8 cellular contexts compared by ENCODE assay signal in genomic region chr17:2595736-2596135, GRCh38. TPM values are rescaled to one million over a fixed set of nuclear protein-coding genes. Genes with fewer than 3 reads are reported as not detected.
DNase-seq lines count a peak whose midpoint lies in the region; ATAC-seq, FAIRE-seq and TF ChIP-seq lines count a peak whose summit lies in the region.

No MANE protein-coding gene starts in this region.

- no peaks in the 10 kb centered on the region for H3K36me3 ChIP-seq in heart left ventricle
- H3K36me3 ChIP-seq in HepG2 (replicated peaks in 1 of 2; ENCODE audit: control insufficient read depth in 1 of 2, insufficient read depth in 2 of 2, low read length in 2 of 2) = no peaks in the 10 kb centered on the region
- no peaks in the 10 kb centered on the region for H3K36me3 ChIP-seq in upper lobe of left lung

- no peak overlapping the region for H3K27ac Mint-ChIP-seq in activated naive CD8-positive, alpha-beta T cell treated with anti-CD3 and anti-CD28 coated beads, Interleukin-2, amount 10 ng/mL, durations not matched to agents 7 days and 5 days

- no peaks in the 10 kb centered on the region for H3K9me3 Mint-ChIP-seq in activated naive CD8-positive, alpha-beta T cell treated with anti-CD3 and anti-CD28 coated beads, Interleukin-2, amount 10 ng/mL, durations not matched to agents 7 days and 5 days

- intact Hi-C loops in heart left ventricle (cut with DNase I) = loop anchor here in 7 of 10 donors (2.0 to 10.0 kb wide), 6 partner anchors 49 to 89 kb away; no protein-coding TSS in a partner anchor
- intact Hi-C loops in left ventricle myocardium superior (cut with micrococcal nuclease) = no loop called here
- intact Hi-C loops in HepG2 (cut with micrococcal nuclease; ENCODE audit: unreplicated experiment) = no loop called here

- H3K9ac ChIP-seq in HepG2 (ENCODE audit: insufficient read depth, low read depth, low read length) = peak overlapping the region; percentile 94; the same call in 1 of the 2 replicates

- H3K9me3 ChIP-seq in heart left ventricle (no peaks in the 10 kb centered on the region), HepG2 (ENCODE audit: low read length) (no peaks in the 10 kb centered on the region), upper lobe of left lung (no peaks in the 10 kb centered on the region)

- no peak for FAIRE-seq in HepG2 (lab: Jason Lieb, UNC)

- CTCF ChIA-PET in HepG2 (lab: Yijun Ruan, JAX; ENCODE audit: low intra/inter-chr PET ratio, low total read pairs) = no interaction called here

- 4 to 11% (median 9%) methylated on average over 4 of the region's 4 CpGs for WGBS in heart left ventricle, 4 donors
- WGBS in HepG2 (ENCODE audit: low lambda C conversion rate) = 47% methylated on average over 4 of the region's 4 CpGs
- 14 to 16% methylated on average over 4 of the region's 4 CpGs for WGBS in upper lobe of left lung, 2 donors

- peak overlapping the region; percentile 95 for H3K4me3 Mint-ChIP-seq in activated naive CD8-positive, alpha-beta T cell treated with anti-CD3 and anti-CD28 coated beads, Interleukin-2, amount 10 ng/mL, durations not matched to agents 7 days and 5 days

- H3K79me2 ChIP-seq in HepG2 (ENCODE audit: insufficient read depth, low read length) = peaks cover 65% of the 10 kb centered on the region

- no peak for DNase-seq in heart left ventricle
- no peak for DNase-seq in left ventricle myocardium superior
- DNase-seq in activated naive CD8-positive, alpha-beta T cell treated with anti-CD3 and anti-CD28 coated beads, Interleukin-2, amount 10 ng/mL, durations not matched to agents 7 days and 5 days = no peak
- DNase-seq in HepG2 (ENCODE audit: low spot score) = no peak
- no peak for DNase-seq in upper lobe of left lung
- DNase-seq in NCI-H345 treated with DMSO at 0.1 percent for 48 hours (lab: John Stamatoyannopoulos, UW; ENCODE audit: unreplicated experiment) = no peak
- DNase-seq in activated CD8-positive, alpha-beta memory T cell treated with anti-CD3 and anti-CD28 coated beads, Interleukin-2, amount 50 U/mL, for 4 hours = no peak

- in situ Hi-C loops in HepG2 (cut with HindIII; ENCODE audit: extremely low pct_ligation_motif_present, low pct_unique_long_range_greater_than_20kb) = no loop called here

- no TSS peak for BruUV-seq in HepG2 (replicated peaks; lab: Mats Ljungman, UMichigan)

- H3K36me3 Mint-ChIP-seq in activated naive CD8-positive, alpha-beta T cell treated with anti-CD3 and anti-CD28 coated beads, Interleukin-2, amount 10 ng/mL, durations not matched to agents 7 days and 5 days = peaks cover 19% of the 10 kb centered on the region

- H3K4me2 ChIP-seq in HepG2 (ENCODE audit: low read depth, low read length) = peak overlapping the region; percentile 82

- H3K27me3 Mint-ChIP-seq in activated naive CD8-positive, alpha-beta T cell treated with anti-CD3 and anti-CD28 coated beads, Interleukin-2, amount 10 ng/mL, durations not matched to agents 7 days and 5 days = peaks cover 2% of the 10 kb centered on the region

- POLR2A ChIA-PET in activated naive CD8-positive, alpha-beta T cell treated with anti-CD3 and anti-CD28 coated beads, Interleukin-2, amount 10 ng/mL, durations not matched to agents 7 days and 5 days (lab: Charles Lee) = interaction anchor here (0.7 to 0.9 kb wide), 4 partner anchors 30 to 791 kb away, joined by 3 to 5 read pairs (median 4); no protein-coding TSS in a partner anchor
- POLR2A ChIA-PET in HepG2 (lab: Yijun Ruan, JAX) = no interaction called here

- TF ChIP-seq CTCF in heart left ventricle (IDR thresholded peaks at IDR 0.05) = no peak
- no peak for TF ChIP-seq CTCF in HepG2 (CRISPR knock-in tag; IDR thresholded peaks at IDR 0.05)
- no peak for TF ChIP-seq CTCF in upper lobe of left lung (IDR thresholded peaks at IDR 0.05)

- ATAC-seq in heart left ventricle = no peak
- no peak for ATAC-seq in left ventricle myocardium superior
- no peak for ATAC-seq in activated naive CD8-positive, alpha-beta T cell treated with anti-CD3 and anti-CD28 coated beads, Interleukin-2, amount 10 ng/mL, durations not matched to agents 7 days and 5 days (ENCODE audit: low read depth)
- no peak for ATAC-seq in HepG2
- ATAC-seq in upper lobe of left lung (ENCODE audit: low FRiP score in 2 of 2) = no peak
- no peak for ATAC-seq in HG03457 (IDR thresholded peaks at IDR 0.05; ENCODE audit: unreplicated experiment)

- H3K4me1 Mint-ChIP-seq in activated naive CD8-positive, alpha-beta T cell treated with anti-CD3 and anti-CD28 coated beads, Interleukin-2, amount 10 ng/mL, durations not matched to agents 7 days and 5 days = peaks cover 33% of the 10 kb centered on the region

- H3K27ac ChIP-seq in heart left ventricle (peak overlapping the region in 5 of 12 donors; percentile 10 to 99 (median 98)), HepG2 (ENCODE audit: extremely low read length, insufficient read depth, low read length) (no peak overlapping the region), upper lobe of left lung (peak overlapping the region in 2 of 4 donors; percentile 98 to 99)

- H3K4me1 ChIP-seq in heart left ventricle = peaks cover 4 to 68% (median 57%) of the 10 kb centered on the region in 12 donors
- H3K4me1 ChIP-seq in HepG2 (ENCODE audit: insufficient read depth, low read length) = peaks cover 54% of the 10 kb centered on the region
- H3K4me1 ChIP-seq in upper lobe of left lung = peaks cover 48 to 55% (median 53%) of the 10 kb centered on the region in 4 donors

- H2AFZ ChIP-seq in HepG2 (ENCODE audit: low read length) = no peak overlapping the region

- no peaks in the 10 kb centered on the region for H3K27me3 ChIP-seq in heart left ventricle
- H3K27me3 ChIP-seq in HepG2 (ENCODE audit: control insufficient read depth in 1 of 2, insufficient read depth in 2 of 2, low read length in 2 of 2) = peaks cover 0 to 3% of the 10 kb centered on the region in 2 experiments; a peak in 1 of 5 replicates
- H3K27me3 ChIP-seq in upper lobe of left lung = no peaks in the 10 kb centered on the region

- no peak for TF ChIP-seq EP300 in HepG2 (IDR thresholded peaks at IDR 0.05; ENCODE audit: low read depth in 2 of 2, low read length in 2 of 2)
- TF ChIP-seq EP300 in HepG2 (CRISPR knock-in tag; IDR thresholded peaks at IDR 0.05; ENCODE audit: borderline replicate concordance) = no peak
- no peak for TF ChIP-seq EP300 in upper lobe of left lung (IDR thresholded peaks at IDR 0.05)

- peak overlapping the region in 10 of 12 donors; percentile 75 to 99 (median 92) for H3K4me3 ChIP-seq in heart left ventricle
- H3K4me3 ChIP-seq in HepG2 (replicated peaks in 1 of 3; ENCODE audit: insufficient read depth in 1 of 3, low read depth in 2 of 3, low read length in 3 of 3) = peak overlapping the region; percentile 89 to 100 (median 100); a peak in 5 of 6 replicates
- peak overlapping the region in 3 of 4 donors; percentile 66 to 89 (median 85) for H3K4me3 ChIP-seq in upper lobe of left lung

- no peak for TF ChIP-seq RAD21 in HepG2 (CRISPR knock-in tag; IDR thresholded peaks at IDR 0.05)

- TF ChIP-seq POLR2A in heart left ventricle (IDR thresholded peaks at IDR 0.05) (no peak), HepG2 (IDR thresholded peaks at IDR 0.05; ENCODE audit: insufficient read depth in 1 of 2, low read depth in 2 of 2, low read length in 2 of 2) (no peak), upper lobe of left lung (IDR thresholded peaks at IDR 0.05) (no peak)

- H4K20me1 ChIP-seq in HepG2 (ENCODE audit: insufficient read depth, low read length) = peaks cover 49% of the 10 kb centered on the region

RNA-seq across cellular contexts. Expression of gene PAFAH1B1, which starts 2.3 kb away (rescaled TPM):
- total RNA-seq in heart left ventricle (100 to 1,000 TPM in 8 of 9 donors, 10 to 100 TPM in 1; 80.5 to 154 (median 121) TPM), left ventricle myocardium superior (107 TPM), HepG2 (2016; rRNA removed; fragmentation: Illumina TruSeq; extraction: Trizol) (64.9 and 93.8 TPM in 2 replicates), upper lobe of left lung (100 to 1,000 TPM in 4 of 6 donors, 10 to 100 TPM in 2; 81.7 to 258 (median 114) TPM)
- polyA plus RNA-seq in heart left ventricle (10 to 100 TPM; 32.6 to 98.4 TPM), HepG2 (2011; rRNA removed) (35.9 and 46.0 TPM in 2 replicates)
- 100 to 1,000 TPM; 151 to 171 TPM for total RNA-seq in activated naive CD8-positive, alpha-beta T cell treated with anti-CD3 and anti-CD28 coated beads, Interleukin-2, amount 10 ng/mL, durations not matched to agents 7 days and 5 days
- total RNA-seq in HepG2 (2016; cell fraction: cytosol; rRNA removed; fragmentation: Illumina TruSeq; extraction: Trizol; ENCODE audit: low read depth) = 25.0 and 28.0 TPM in 2 replicates
- 64.0 and 82.0 TPM in 2 replicates for total RNA-seq in HepG2 (2016; cell fraction: insoluble cytoplasmic fraction; rRNA removed; fragmentation: Illumina TruSeq; extraction: Trizol)
- total RNA-seq in HepG2 (2016; cell fraction: membrane; rRNA removed; fragmentation: Illumina TruSeq; extraction: Trizol) = 28.1 and 42.3 TPM in 2 replicates
- 32.7 and 40.0 TPM in 2 replicates for total RNA-seq in HepG2 (2016; cell fraction: nucleus; rRNA removed; fragmentation: Illumina TruSeq; extraction: Trizol)
- polyA plus RNA-seq in HepG2 (2011; cell fraction: cytosol; rRNA removed) = 20.0 and 28.0 TPM in 2 replicates
- polyA plus RNA-seq in HepG2 (2011; cell fraction: nucleus; rRNA removed) = 20.1 and 28.1 TPM in 2 replicates
- 59.7 and 61.2 TPM in 2 replicates for polyA plus RNA-seq in HepG2 (2012)
- 15.1 and 21.5 TPM in 2 replicates for polyA plus RNA-seq in HepG2 (2016; cell fraction: cytosol; fragmentation: Illumina TruSeq; extraction: Trizol; ENCODE audit: low read depth)
- 80.8 and 92.4 TPM in 2 replicates for polyA plus RNA-seq in HepG2 (2016; cell fraction: insoluble cytoplasmic fraction; fragmentation: Illumina TruSeq; extraction: Trizol; ENCODE audit: low read depth)
- polyA plus RNA-seq in HepG2 (2016; cell fraction: membrane; fragmentation: Illumina TruSeq; extraction: Trizol; ENCODE audit: low read depth) = 21.9 and 31.1 TPM in 2 replicates
- polyA plus RNA-seq in HepG2 (2016; cell fraction: nucleus; fragmentation: Illumina TruSeq; extraction: Trizol; ENCODE audit: insufficient read depth, low read depth) = 58.0 and 61.2 TPM in 2 replicates
- 45.1 and 73.6 TPM in 2 replicates for polyA minus RNA-seq in HepG2 (2011; rRNA and poly(A)+ RNA removed; ENCODE audit: low replicate concordance)
- 28.9 and 44.8 TPM in 2 replicates for polyA minus RNA-seq in HepG2 (2011; cell fraction: cytosol; rRNA and poly(A)+ RNA removed)
- 38.7 and 39.8 TPM in 2 replicates for polyA minus RNA-seq in HepG2 (2011; cell fraction: nucleus; rRNA and poly(A)+ RNA removed)

Comparison
In these comparisons a context has a peak if more than half of its experiments do, and no peak if none do; other contexts are left out.
1. intact Hi-C loops: an anchor here in heart left ventricle (2.0 to 10.0 kb wide); none called in left ventricle myocardium superior and HepG2.